Comparison of ENCODE assay signal across 11 cellular contexts in genomic region chr2:172813314-172813888, GRCh38.
DNase-seq lines count a peak whose midpoint lies in the region; ATAC-seq and TF ChIP-seq lines count a peak whose summit lies in the region.
"Had no signal": no experiment of that assay in that cellular context is flagged by ENCODE, and none has a peak within 500 bp of the region (broad histone marks: within the 10 kb centered on the region; RNA-seq: fewer than 3 reads in every experiment).

No MANE protein-coding gene starts in this region.

- peaks cover 2% of the 10 kb centered on the region for H3K27me3 Mint-ChIP-seq in activated naive CD4-positive, alpha-beta T cell treated with anti-CD3 and anti-CD28 coated beads for 36 hours (ENCODE audit: low read depth)
- H3K27me3 Mint-ChIP-seq: activated naive CD8-positive, alpha-beta T cell treated with anti-CD3 and anti-CD28 coated beads for 36 hours had no signal

- H3K27ac Mint-ChIP-seq in activated naive CD4-positive, alpha-beta T cell treated with anti-CD3 and anti-CD28 coated beads for 36 hours: no peak overlapping the region
- H3K27ac Mint-ChIP-seq: activated naive CD8-positive, alpha-beta T cell treated with anti-CD3 and anti-CD28 coated beads for 36 hours had no signal

- DNase-seq in DMS 273 (lab: John Stamatoyannopoulos, UW; ENCODE audit: unreplicated experiment) (peak; percentile 45), DMS 273 treated with DMSO at 0.1 percent for 48 hours (lab: John Stamatoyannopoulos, UW) (no peak), RKO (ENCODE audit: low spot score) (peak; percentile 8), fibroblast of pulmonary artery (ENCODE audit: low read depth) (peak; percentile 69), renal cortical epithelial cell (ENCODE audit: low read depth) (peak; percentile 31), dedifferentiated amniotic fluid mesenchymal stem cell (ENCODE audit: extremely low spot score) (no peak)
- DNase-seq in activated naive CD4-positive, alpha-beta T cell treated with anti-CD3 and anti-CD28 coated beads for 36 hours: no peak
- DNase-seq: 8988T; activated naive CD8-positive, alpha-beta T cell treated with anti-CD3 and anti-CD28 coated beads for 36 hours had no signal

- H3K4me3 Mint-ChIP-seq in activated naive CD4-positive, alpha-beta T cell treated with anti-CD3 and anti-CD28 coated beads for 36 hours: no peak overlapping the region
- H3K4me3 Mint-ChIP-seq: activated naive CD8-positive, alpha-beta T cell treated with anti-CD3 and anti-CD28 coated beads for 36 hours had no signal

- CTCF ChIA-PET in activated naive CD4-positive, alpha-beta T cell treated with anti-CD3 and anti-CD28 coated beads for 36 hours (lab: Charles Lee): interaction anchor here (0.7 to 2.3 kb wide), 3 partner anchors 119 to 993 kb away, joined by 5 to 17 read pairs (median 6); no protein-coding TSS in a partner anchor

- no peaks in the 10 kb centered on the region for H3K36me3 Mint-ChIP-seq in activated naive CD4-positive, alpha-beta T cell treated with anti-CD3 and anti-CD28 coated beads for 36 hours (ENCODE audit: low read depth)
- H3K36me3 Mint-ChIP-seq: activated naive CD8-positive, alpha-beta T cell treated with anti-CD3 and anti-CD28 coated beads for 36 hours had no signal

- peak; percentile 71 for TF ChIP-seq CTCF in fibroblast of pulmonary artery (IDR thresholded peaks at IDR 0.05; ENCODE audit: low read length, missing control alignments)

- H3K9me3 Mint-ChIP-seq in activated naive CD4-positive, alpha-beta T cell treated with anti-CD3 and anti-CD28 coated beads for 36 hours: no peaks in the 10 kb centered on the region
- H3K9me3 Mint-ChIP-seq: activated naive CD8-positive, alpha-beta T cell treated with anti-CD3 and anti-CD28 coated beads for 36 hours had no signal

- intact Hi-C loops in activated naive CD4-positive, alpha-beta T cell treated with anti-CD3 and anti-CD28 coated beads for 36 hours (cut with micrococcal nuclease): no loop called here

- H3K4me1 Mint-ChIP-seq in activated naive CD4-positive, alpha-beta T cell treated with anti-CD3 and anti-CD28 coated beads for 36 hours (ENCODE audit: low read depth): no peaks in the 10 kb centered on the region

- H3K4me3 ChIP-seq in fibroblast of pulmonary artery (replicated peaks; ENCODE audit: low read depth, low read length): no peak overlapping the region
- H3K4me3 ChIP-seq: SK-N-MC had no signal

- no peak for ATAC-seq in HG02798 (IDR thresholded peaks at IDR 0.05; ENCODE audit: poor library complexity, unreplicated experiment)

Comparison
In these comparisons a context has a peak if more than half of its experiments do, and no peak if none do; other contexts are left out.
1. DNase-seq: peak in DMS 273 (single experiment), RKO (single experiment), fibroblast of pulmonary artery (single experiment) and renal cortical epithelial cell (single experiment); none in DMS 273 treated with DMSO at 0.1 percent for 48 hours (single experiment), dedifferentiated amniotic fluid mesenchymal stem cell (single experiment) and activated naive CD4-positive, alpha-beta T cell treated with anti-CD3 and anti-CD28 coated beads for 36 hours (single experiment).